ENCODE assay signal across 1 cellular context in genomic region chr2:177599072-177599688, GRCh38.
TF ChIP-seq lines count a peak whose summit lies in the region.

No MANE protein-coding gene starts in this region.

TF ChIP-seq in HepG2, 621 proteins besides CTCF, POLR2A, EP300 and RAD21 (continued from another document):
- TF ChIP-seq NCOR1 (IDR thresholded peaks at IDR 0.05; ENCODE audit: borderline replicate concordance, low read length) (peak; percentile 63; the same call in 1 of the 2 replicates), ZNF546 (CRISPR knock-in tag; conservative IDR thresholded peaks at IDR 0.05) (peak; percentile 58; the same call in 1 of the 2 replicates), SP1 (IDR thresholded peaks at IDR 0.05) (no peak), SP1 (CRISPR knock-in tag; IDR thresholded peaks at IDR 0.05) (no peak), NR2F6 (IDR thresholded peaks at IDR 0.05) (peak; percentile 78), NR2F6 (CRISPR knock-in tag; IDR thresholded peaks at IDR 0.05) (peak; percentile 91), ZNF44 (CRISPR knock-in tag; IDR thresholded peaks at IDR 0.05) (no peak), ZNF292 (CRISPR knock-in tag; IDR thresholded peaks at IDR 0.05; ENCODE audit: borderline replicate concordance, low read depth) (peak; percentile 85), MTA1 (CRISPR knock-in tag; IDR thresholded peaks at IDR 0.05; ENCODE audit: borderline replicate concordance) (no peak), BCL6 (CRISPR knock-in tag; IDR thresholded peaks at IDR 0.05) (peak; percentile 92), TFE3 (CRISPR knock-in tag; IDR thresholded peaks at IDR 0.05) (peak; percentile 93), HMGXB4 (CRISPR knock-in tag; IDR thresholded peaks at IDR 0.05; ENCODE audit: borderline replicate concordance in 1 of 2, low read depth in 1 of 2) (peak; percentile 19 to 35; a peak in 2 of 4 replicates), IRF2 (CRISPR knock-in tag; IDR thresholded peaks at IDR 0.05) (peak; percentile 47; the same call in 1 of the 2 replicates), HMG20A (CRISPR knock-in tag; IDR thresholded peaks at IDR 0.05; ENCODE audit: borderline replicate concordance) (peak; percentile 86; the same call in 1 of the 2 replicates), THAP11 (CRISPR knock-in tag; IDR thresholded peaks at IDR 0.05) (peak; percentile 17; the same call in 1 of the 2 replicates)
